Comparison of ENCODE assay signal across 1 cellular context in genomic region chr9:133475292-133475941, GRCh38.
TF ChIP-seq lines count a peak whose summit lies in the region.

No MANE protein-coding gene starts in this region.

TF ChIP-seq in GM12878, 131 proteins besides CTCF, POLR2A, EP300 and RAD21:
- TF ChIP-seq IKZF2 (IDR thresholded peaks at IDR 0.05) (no peak), ZNF274 (IDR thresholded peaks at IDR 0.05; ENCODE audit: insufficient read depth, insufficient read length) (no peak), HDAC6 (IDR thresholded peaks at IDR 0.05; ENCODE audit: unreplicated experiment) (no peak), SREBF1 (IDR thresholded peaks at IDR 0.05; ENCODE audit: low read length) (no peak), ETV6 (conservative IDR thresholded peaks at IDR 0.05 in 1 of 2, IDR thresholded peaks at IDR 0.05 in 1 of 2; ENCODE audit: borderline replicate concordance in 1 of 2, low read depth in 1 of 2) (no peak), SRF (IDR thresholded peaks at IDR 0.05; ENCODE audit: low read depth in 2 of 2, low read length in 2 of 2) (no peak), ELK1 (IDR thresholded peaks at IDR 0.05; ENCODE audit: low read depth, low read length) (no peak), ESRRA (IDR thresholded peaks at IDR 0.05; ENCODE audit: low read length) (no peak), RAD51 (IDR thresholded peaks at IDR 0.05) (no peak), CREM (IDR thresholded peaks at IDR 0.05; ENCODE audit: low read depth) (no peak), ATF2 (IDR thresholded peaks at IDR 0.05; ENCODE audit: low read length) (no peak), CEBPB (IDR thresholded peaks at IDR 0.05; ENCODE audit: borderline replicate concordance in 1 of 2, low read depth in 2 of 2, low read length in 2 of 2) (no peak), CHD1 (IDR thresholded peaks at IDR 0.05; ENCODE audit: low read depth, low read length) (no peak), MEF2B (IDR thresholded peaks at IDR 0.05; ENCODE audit: partially characterized antibody, poor library complexity, severe bottlenecking) (no peak), RBBP5 (conservative IDR thresholded peaks at IDR 0.05) (no peak)
TF ChIP-seq in GM12878: peak in this region for 0.
